ENCODE assay signal across 9 cellular contexts in genomic region chr12:75705749-75706719, GRCh38.
DNase-seq lines count a peak whose midpoint lies in the region; ATAC-seq and TF ChIP-seq lines count a peak whose summit lies in the region.
"Had no signal": no experiment of that assay in that cellular context is flagged by ENCODE, and none has a peak within 500 bp of the region (broad histone marks: within the 10 kb centered on the region; RNA-seq: fewer than 3 reads in every experiment).

No MANE protein-coding gene starts in this region.

- TF ChIP-seq POLR2A in breast epithelium (IDR thresholded peaks at IDR 0.05), result no peak
- no peak for TF ChIP-seq POLR2A in vagina (IDR thresholded peaks at IDR 0.05)

- TF ChIP-seq CTCF in MCF 10A (IDR thresholded peaks at IDR 0.05; ENCODE audit: unreplicated experiment), result no peak
- no peak for TF ChIP-seq CTCF in breast epithelium (IDR thresholded peaks at IDR 0.05)
- TF ChIP-seq CTCF in lung (IDR thresholded peaks at IDR 0.05; ENCODE audit: control extremely low read depth, extremely low read depth), result no peak
- TF ChIP-seq CTCF in vagina (IDR thresholded peaks at IDR 0.05), result no peak
- no peak for TF ChIP-seq CTCF in RWPE1 (conservative IDR thresholded peaks at IDR 0.05; ENCODE audit: low read depth)

- WGBS in lung, 2 donors, result 59 to 62% methylated on average over 8 of the region's 8 CpGs

- DNase-seq in MCF 10A (ENCODE audit: unreplicated experiment) (peak; percentile 65), breast epithelium (ENCODE audit: low spot score in 2 of 2) (no peak), brain pericyte (ENCODE audit: low read depth, low spot score) (peak; percentile 98), lung (ENCODE audit: low spot score) (peak; percentile 33), vagina (ENCODE audit: extremely low spot score in 2 of 2) (no peak), RWPE1 (ENCODE audit: low spot score) (no peak), DMS153 treated with DMSO at 0.1 percent for 48 hours (lab: John Stamatoyannopoulos, UW; ENCODE audit: unreplicated experiment) (no peak)
- no peak for DNase-seq in activated CD4-positive, alpha-beta T cell treated with anti-CD3 and anti-CD28 coated beads for 48 hours

- no TSS peak for BruUV-seq in MCF 10A (replicated peaks; lab: Mats Ljungman, UMichigan)

- H3K27me3 ChIP-seq in breast epithelium (no peaks in the 10 kb centered on the region), lung (ENCODE audit: control insufficient read depth, insufficient read depth) (no peaks in the 10 kb centered on the region), vagina (no peaks in the 10 kb centered on the region)

- H3K4me3 Mint-ChIP-seq in MCF 10A (ENCODE audit: unreplicated experiment), result no peak overlapping the region

- POLR2A ChIA-PET in MCF 10A (lab: Yijun Ruan, JAX) (interaction anchor here (0.6 to 1.2 kb wide), 2 partner anchors 13 to 26 kb away, joined by 3 to 5 read pairs; no protein-coding TSS in a partner anchor), RWPE1 (lab: Yijun Ruan, JAX; ENCODE audit: low non-redundant PET) (no interaction called here)

- H3K4me1 Mint-ChIP-seq in MCF 10A (ENCODE audit: insufficient read depth, unreplicated experiment), result peaks cover 5% of the 10 kb centered on the region

- ATAC-seq in lung (ENCODE audit: insufficient read depth, low FRiP score), result peak; percentile 60

- H3K36me3 Mint-ChIP-seq in MCF 10A (ENCODE audit: insufficient read depth, unreplicated experiment), result no peaks in the 10 kb centered on the region

- CTCF ChIA-PET in MCF 10A (lab: Yijun Ruan, JAX) (no interaction called here), RWPE1 (lab: Yijun Ruan, JAX) (interaction anchor here (0.5 kb wide), 1 partner anchor 98 kb away, joined by 3 read pairs; no protein-coding TSS in a partner anchor)

- H3K27ac ChIP-seq in breast epithelium (no peak overlapping the region), lung (ENCODE audit: low read depth in 1 of 2, low read length in 1 of 2) (peak overlapping the region; percentile 40 to 66), vagina (peak overlapping the region; percentile 30), RWPE1 (no peak overlapping the region)
- H3K27ac ChIP-seq: C4-2B had no signal

- no peaks in the 10 kb centered on the region for H3K9me3 Mint-ChIP-seq in MCF 10A (ENCODE audit: unreplicated experiment)

- intact Hi-C loops in MCF 10A (cut with micrococcal nuclease), result no loop called here
- intact Hi-C loops in breast epithelium (cut with DNase I; ENCODE audit: low total_unique reads), result no loop called here
- intact Hi-C loops in vagina (cut with DNase I), result no loop called here

- H3K27me3 Mint-ChIP-seq in MCF 10A (ENCODE audit: insufficient read depth, unreplicated experiment), result no peaks in the 10 kb centered on the region

- H3K4me1 ChIP-seq in breast epithelium (no peaks in the 10 kb centered on the region), lung (ENCODE audit: control insufficient read depth in 2 of 2, insufficient read depth in 2 of 2, low read length in 2 of 2) (peaks cover 2 to 12% of the 10 kb centered on the region in 2 donors), vagina (peaks cover 35% of the 10 kb centered on the region)

- H3K9me3 ChIP-seq in breast epithelium (no peaks in the 10 kb centered on the region), lung (ENCODE audit: control insufficient read depth in 2 of 2, insufficient read depth in 1 of 2, low read length in 1 of 2) (no peaks in the 10 kb centered on the region), vagina (no peaks in the 10 kb centered on the region)

- H3K4me3 ChIP-seq in breast epithelium, result no peak overlapping the region
- H3K4me3 ChIP-seq in lung, result no peak overlapping the region
- no peak overlapping the region for H3K4me3 ChIP-seq in vagina

- H3K36me3 ChIP-seq in breast epithelium (no peaks in the 10 kb centered on the region), lung (ENCODE audit: control insufficient read depth in 2 of 2, insufficient read depth in 2 of 2, low read length in 2 of 2) (no peaks in the 10 kb centered on the region), vagina (no peaks in the 10 kb centered on the region)

- H3K27ac Mint-ChIP-seq in MCF 10A (ENCODE audit: low read depth, unreplicated experiment), result no peak overlapping the region

Comparison
In these comparisons a context has a peak if more than half of its experiments do, and no peak if none do; other contexts are left out.
1. DNase-seq: peak in MCF 10A (single experiment), brain pericyte (single experiment) and lung (single experiment); none in breast epithelium (0 of 2), vagina (0 of 2), RWPE1 (single experiment), activated CD4-positive, alpha-beta T cell treated with anti-CD3 and anti-CD28 coated beads for 48 hours (single experiment) and DMS153 treated with DMSO at 0.1 percent for 48 hours (single experiment).
2. H3K27ac ChIP-seq: peak in lung (2 of 2) and vagina (single experiment); none in breast epithelium (0 of 2) and RWPE1 (single experiment).